In genomic region chr6:17988422-17988944, GRCh38 we compare ENCODE assay signal across 1 cellular context.
TF ChIP-seq lines count a peak whose summit lies in the region.

No MANE protein-coding gene starts in this region.

TF ChIP-seq in HepG2, 621 proteins besides CTCF, POLR2A, EP300 and RAD21 (continued from another document and continues in another):
- TF ChIP-seq ZNF570 (CRISPR knock-in tag; IDR thresholded peaks at IDR 0.05; ENCODE audit: borderline replicate concordance) (no peak), CREM (IDR thresholded peaks at IDR 0.05) (no peak), CREM (CRISPR knock-in tag; IDR thresholded peaks at IDR 0.05) (no peak), FUBP1 (CRISPR knock-in tag; IDR thresholded peaks at IDR 0.05; ENCODE audit: borderline replicate concordance) (0 out of 2 replicates have a peak, but pooled peaks have one; percentile 42), MED8 (CRISPR knock-in tag; IDR thresholded peaks at IDR 0.05; ENCODE audit: insufficient replicate concordance) (no peak), ZNF597 (CRISPR knock-in tag; IDR thresholded peaks at IDR 0.05) (no peak), GPBP1L1 (CRISPR knock-in tag; IDR thresholded peaks at IDR 0.05) (no peak), IRF9 (CRISPR knock-in tag; IDR thresholded peaks at IDR 0.05; ENCODE audit: borderline replicate concordance) (no peak), ZNF180 (CRISPR knock-in tag; IDR thresholded peaks at IDR 0.05; ENCODE audit: borderline replicate concordance, low read depth) (no peak), ADNP (CRISPR knock-in tag; IDR thresholded peaks at IDR 0.05) (peak; percentile 37; the same call in 1 of the 2 replicates), TBP (CRISPR knock-in tag; IDR thresholded peaks at IDR 0.05) (no peak), ZNF281 (CRISPR knock-in tag; IDR thresholded peaks at IDR 0.05; ENCODE audit: borderline replicate concordance) (no peak), KAT2B (IDR thresholded peaks at IDR 0.05; ENCODE audit: borderline replicate concordance, low read depth, low read length) (no peak), KDM2A (CRISPR knock-in tag; IDR thresholded peaks at IDR 0.05; ENCODE audit: borderline replicate concordance, low read depth) (no peak; the same call in 1 of the 2 replicates), SP2 (CRISPR knock-in tag; IDR thresholded peaks at IDR 0.05) (no peak), ZNF615 (CRISPR knock-in tag; IDR thresholded peaks at IDR 0.05; ENCODE audit: borderline replicate concordance) (no peak), KDM3A (CRISPR knock-in tag; IDR thresholded peaks at IDR 0.05; ENCODE audit: low read depth) (no peak), SNAPC4 (CRISPR knock-in tag; IDR thresholded peaks at IDR 0.05) (no peak), ZBTB20 (CRISPR knock-in tag; IDR thresholded peaks at IDR 0.05; ENCODE audit: borderline replicate concordance, low read depth) (no peak), ZNF772 (CRISPR knock-in tag; IDR thresholded peaks at IDR 0.05) (no peak), SP4 (CRISPR knock-in tag; IDR thresholded peaks at IDR 0.05) (no peak), HOXA5 (CRISPR knock-in tag; IDR thresholded peaks at IDR 0.05) (no peak), PHF8 (CRISPR knock-in tag; IDR thresholded peaks at IDR 0.05) (no peak), MLX (CRISPR knock-in tag; IDR thresholded peaks at IDR 0.05) (no peak), NAIF1 (CRISPR knock-in tag; IDR thresholded peaks at IDR 0.05; ENCODE audit: borderline replicate concordance) (no peak), KDM5B (CRISPR knock-in tag; IDR thresholded peaks at IDR 0.05; ENCODE audit: borderline replicate concordance) (no peak), TFE3 (CRISPR knock-in tag; IDR thresholded peaks at IDR 0.05) (no peak), TOPORS (CRISPR knock-in tag; IDR thresholded peaks at IDR 0.05) (0 out of 2 replicates have a peak, but pooled peaks have one; percentile 4), DRAP1 (CRISPR knock-in tag; IDR thresholded peaks at IDR 0.05) (no peak), ZNF629 (CRISPR knock-in tag; conservative IDR thresholded peaks at IDR 0.05) (no peak), SNRNP70 (IDR thresholded peaks at IDR 0.05; ENCODE audit: low read depth, low read length) (no peak), DMTF1 (CRISPR knock-in tag; IDR thresholded peaks at IDR 0.05) (no peak), ZNF780A (CRISPR knock-in tag; IDR thresholded peaks at IDR 0.05) (no peak), ARID4A (CRISPR knock-in tag; IDR thresholded peaks at IDR 0.05; ENCODE audit: borderline replicate concordance) (peak; percentile 3; the same call in 1 of the 2 replicates)
